Comparison of ENCODE assay signal across 8 cellular contexts in the genomic region with DNA sequence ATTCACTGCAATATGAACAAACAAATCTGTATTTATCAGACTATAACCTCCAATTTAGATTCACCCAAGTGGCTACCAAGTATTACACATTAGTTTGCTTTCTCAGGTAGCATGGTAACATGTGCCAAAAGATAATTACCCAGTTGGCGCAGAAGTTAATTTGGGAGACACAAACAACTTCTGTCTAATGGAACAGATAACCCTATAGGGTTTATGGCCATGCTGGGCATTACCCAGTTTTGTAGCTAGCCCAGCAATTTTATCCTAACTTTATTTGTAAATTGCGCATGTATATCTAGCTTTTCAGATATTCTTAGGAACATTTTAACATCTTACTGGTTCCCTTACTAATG. TPM values are rescaled to one million over a fixed set of nuclear protein-coding genes. Genes with fewer than 3 reads are reported as not detected.
DNase-seq lines count a peak whose midpoint lies in the region; ATAC-seq, FAIRE-seq and TF ChIP-seq lines count a peak whose summit lies in the region.

No MANE protein-coding gene starts in this region.

- peak overlapping the region; percentile 98 for H3K4me3 Mint-ChIP-seq in T-helper 17 cell

- in situ Hi-C loops in gastrocnemius medialis (cut with MboI; ENCODE audit: low sequenced_read_pairs in 4 of 4): no loop called here

- peak overlapping the region; percentile 70 to 86 (median 81) for H3K4me3 ChIP-seq in gastrocnemius medialis

- peak; percentile 13 for FAIRE-seq in GM12891 (lab: Jason Lieb, UNC)

- peak overlapping the region; percentile 100 for H3K27ac Mint-ChIP-seq in T-helper 17 cell

- no peak for TF ChIP-seq CTCF in gastrocnemius medialis (IDR thresholded peaks at IDR 0.05 in 4 of 5, conservative IDR thresholded peaks at IDR 0.05 in 1 of 5)

- no peaks in the 10 kb centered on the region for H3K27me3 Mint-ChIP-seq in T-helper 17 cell

- H3K9me3 ChIP-seq in T-helper 17 cell (ENCODE audit: control insufficient read depth, low read length, poor library complexity, severe bottlenecking): no peaks in the 10 kb centered on the region
- no peaks in the 10 kb centered on the region for H3K9me3 ChIP-seq in gastrocnemius medialis

- DNase-seq in GM12891 (ENCODE audit: insufficient read length, low spot score) (no peak), T-helper 17 cell (no peak), germinal center (ENCODE audit: low spot score) (peak; percentile 4), gastrocnemius medialis (no peak), HUDEP-2 (lab: John Stamatoyannopoulos, UW; ENCODE audit: unreplicated experiment in 76 of 76) (no peak), hepatic stellate cell (ENCODE audit: low spot score) (no peak), DMS79 (lab: John Stamatoyannopoulos, UW) (no peak), NCI-H82 treated with DMSO at 0.1 percent for 48 hours (lab: John Stamatoyannopoulos, UW; ENCODE audit: unreplicated experiment) (no peak)

- no peak for ATAC-seq in T-helper 17 cell
- no peak for ATAC-seq in gastrocnemius medialis

- peaks cover 11 to 15% of the 10 kb centered on the region in 2 donors for H3K4me1 ChIP-seq in gastrocnemius medialis

- peaks cover 14% of the 10 kb centered on the region for H3K36me3 Mint-ChIP-seq in T-helper 17 cell (ENCODE audit: low read depth)

- no peaks in the 10 kb centered on the region for H3K27me3 ChIP-seq in gastrocnemius medialis

- H3K27ac ChIP-seq in gastrocnemius medialis: peak overlapping the region; percentile 71 to 86 (median 82)

- TF ChIP-seq POLR2A in GM12891 (IDR thresholded peaks at IDR 0.05; ENCODE audit: low read depth, low read length) (no peak), gastrocnemius medialis (IDR thresholded peaks at IDR 0.05) (no peak)

- intact Hi-C loops in gastrocnemius medialis (cut with DNase I; ENCODE audit: low total_unique reads): no loop called here

- H3K4me1 Mint-ChIP-seq in T-helper 17 cell: peaks cover 16% of the 10 kb centered on the region

- H3K36me3 ChIP-seq in gastrocnemius medialis: peaks cover 0 to 25% of the 10 kb centered on the region in 2 donors

TF ChIP-seq in GM12891, 5 proteins besides CTCF, POLR2A, EP300 and RAD21:
- TF ChIP-seq SPI1 (IDR thresholded peaks at IDR 0.05; ENCODE audit: low read depth, low read length) (no peak), POLR2AphosphoS5 (IDR thresholded peaks at IDR 0.05; ENCODE audit: low read depth, low read length) (no peak), TAF1 (IDR thresholded peaks at IDR 0.05; ENCODE audit: low read depth, low read length) (no peak), PAX5 (IDR thresholded peaks at IDR 0.05; ENCODE audit: insufficient read depth, low read length, severe bottlenecking) (no peak), POU2F2 (IDR thresholded peaks at IDR 0.05; ENCODE audit: low read depth, low read length) (no peak)
TF ChIP-seq in GM12891: peak in this region for 0.

RNA-seq across cellular contexts. Expression of gene RPL22L1, which starts 0.8 kb away (rescaled TPM):
- polyA plus RNA-seq in GM12891 (2012; ENCODE audit: low read depth, missing spikeins): 681 TPM
- total RNA-seq in T-helper 17 cell: 10 to 100 TPM; 64.9 to 68.2 TPM
- total RNA-seq in gastrocnemius medialis: 10 to 100 TPM; 28.3 to 83.5 (median 29.5) TPM

RNA-seq across cellular contexts. Expression of gene EIF5A2, which starts 39.2 kb away (rescaled TPM):
- 0.08 TPM for polyA plus RNA-seq in GM12891 (2012; ENCODE audit: low read depth, missing spikeins)
- total RNA-seq in T-helper 17 cell (10 to 100 TPM in 1 of 2 donors, 1 to 10 TPM in 1; 8.4 to 14.5 TPM), gastrocnemius medialis (1 to 10 TPM in 3 of 4 donors, under 1 TPM in 1; 0.86 to 9.5 (median 1.5) TPM)
